23 cellular contexts compared by ENCODE assay signal in genomic region chr17:76484228-76484725, GRCh38. TPM values are rescaled to one million over a fixed set of nuclear protein-coding genes. Genes with fewer than 3 reads are reported as not detected.
DNase-seq lines count a peak whose midpoint lies in the region; ATAC-seq, FAIRE-seq and TF ChIP-seq lines count a peak whose summit lies in the region.
"Had no signal": no experiment of that assay in that cellular context is flagged by ENCODE, and none has a peak within 500 bp of the region (broad histone marks: within the 10 kb centered on the region; RNA-seq: fewer than 3 reads in every experiment).

No MANE protein-coding gene starts in this region.

- no peaks in the 10 kb centered on the region for H3K9me2 ChIP-seq in HCT116 (ENCODE audit: insufficient read depth)
- H3K9me2 ChIP-seq: SK-N-SH had no signal

- H2AFZ ChIP-seq in HCT116 (ENCODE audit: low read depth, low read length, poor library complexity, severe bottlenecking) (no peak overlapping the region), endothelial cell of umbilical vein (ENCODE audit: low read depth, low read length) (peak overlapping the region; percentile 5)
- H2AFZ ChIP-seq: GM23248 had no signal

- H4K20me1 ChIP-seq in HCT116 (ENCODE audit: insufficient read depth): no peaks in the 10 kb centered on the region
- no peaks in the 10 kb centered on the region for H4K20me1 ChIP-seq in endothelial cell of umbilical vein (replicated peaks; ENCODE audit: control insufficient read depth, extremely low read depth, insufficient read depth, low read length)

- H3K4me2 ChIP-seq in HCT116 (ENCODE audit: low read length): peak overlapping the region; percentile 42
- H3K4me2 ChIP-seq in endothelial cell of umbilical vein (ENCODE audit: insufficient read depth, low read length): no peak overlapping the region
- H3K4me2 ChIP-seq: SK-N-SH had no signal

- H3K79me2 ChIP-seq in HCT116 (ENCODE audit: insufficient read depth, low read length) (no peaks in the 10 kb centered on the region), endothelial cell of umbilical vein (ENCODE audit: control insufficient read depth, insufficient read depth, low read length) (no peaks in the 10 kb centered on the region)

- H3K27me3 ChIP-seq in HCT116 (ENCODE audit: insufficient read depth, low read length) (no peaks in the 10 kb centered on the region), endothelial cell of umbilical vein (ENCODE audit: control insufficient read depth in 2 of 2, insufficient read depth in 2 of 2, low read length in 2 of 2) (no peaks in the 10 kb centered on the region)
- H3K27me3 ChIP-seq: ovary, sigmoid colon, thyroid gland had no signal

- POLR2A ChIA-PET in HCT116 (lab: Charles Lee): interaction anchor here (1.0 kb wide), 1 partner anchor 9 kb away, joined by 3 read pairs; no protein-coding TSS in a partner anchor
- POLR2A ChIA-PET in endothelial cell of umbilical vein (lab: Charles Lee): no interaction called here

- peaks cover 5 to 10% of the 10 kb centered on the region in 2 experiments; a peak in 1 of 4 replicates for H3K36me3 ChIP-seq in HCT116 (ENCODE audit: control insufficient read depth in 1 of 2, insufficient read depth in 2 of 2, low read length in 2 of 2)
- peaks cover 0 to 3% of the 10 kb centered on the region in 2 experiments for H3K36me3 ChIP-seq in endothelial cell of umbilical vein (ENCODE audit: control insufficient read depth in 2 of 2, extremely low read depth in 1 of 2, insufficient read depth in 2 of 2, low read length in 2 of 2)
- H3K36me3 ChIP-seq: ovary, sigmoid colon had no signal

- H3K4me1 Mint-ChIP-seq in T-helper 17 cell: peaks cover 4% of the 10 kb centered on the region
- peaks cover 22% of the 10 kb centered on the region for H3K4me1 Mint-ChIP-seq in stimulated activated effector memory CD8-positive, alpha-beta T cell treated with anti-CD3 and anti-CD28 coated beads, Interleukin-12 subunit alpha, Interleukin-12 subunit beta, amount 100 ng/mL, for 72 hours
- H3K4me1 Mint-ChIP-seq: activated naive CD4-positive, alpha-beta T cell treated with anti-CD3 and anti-CD28 coated beads, Interleukin-2, amount 50 U/mL, for 24 hours had no signal

- H3K9me1 ChIP-seq in endothelial cell of umbilical vein (replicated peaks; ENCODE audit: control insufficient read depth, extremely low read depth, insufficient read depth, low read length): no peaks in the 10 kb centered on the region

- H3K27me3 Mint-ChIP-seq in T-helper 17 cell: no peaks in the 10 kb centered on the region
- H3K27me3 Mint-ChIP-seq: activated CD4-positive, alpha-beta T cell treated with anti-CD3 and anti-CD28 coated beads, Interleukin-2, amount 10 ng/mL, durations not matched to agents 24 days and 14 days; activated naive CD4-positive, alpha-beta T cell treated with anti-CD3 and anti-CD28 coated beads, Interleukin-2, amount 50 U/mL, for 24 hours had no signal

- DNase-seq in HCT116 (ENCODE audit: low read depth, low spot score) (no peak), T-helper 17 cell (no peak), endothelial cell of umbilical vein (ENCODE audit: low read depth, low spot score) (no peak), GDM1 (lab: John Stamatoyannopoulos, UW) (no peak), NCI-H2107 treated with DMSO at 0.1 percent for 48 hours (lab: John Stamatoyannopoulos, UW; ENCODE audit: unreplicated experiment) (no peak), GM19238 (ENCODE audit: insufficient read length, low spot score) (no peak), frontal cortex (ENCODE audit: low spot score in 2 of 2) (no peak)
- DNase-seq in stimulated activated effector memory CD8-positive, alpha-beta T cell treated with anti-CD3 and anti-CD28 coated beads, Interleukin-12 subunit alpha, Interleukin-12 subunit beta, amount 100 ng/mL, for 72 hours (ENCODE audit: low spot score in 2 of 2): no peak
- DNase-seq: activated CD4-positive, alpha-beta T cell treated with anti-CD3 and anti-CD28 coated beads, Interleukin-2, amount 10 ng/mL, durations not matched to agents 24 days and 14 days; AML-193; effector CD8-positive, alpha-beta T cell; hypothalamus; KG1; NCI-H1092; NCI-H2081; NCI-H526; ovary; sigmoid colon; SK-N-SH; thyroid gland had no signal

- no peak for TF ChIP-seq RAD21 in HCT116 (IDR thresholded peaks at IDR 0.05; ENCODE audit: low read depth)

- H3K9me3 Mint-ChIP-seq in stimulated activated effector memory CD8-positive, alpha-beta T cell treated with anti-CD3 and anti-CD28 coated beads, Interleukin-12 subunit alpha, Interleukin-12 subunit beta, amount 100 ng/mL, for 72 hours: no peaks in the 10 kb centered on the region
- H3K9me3 Mint-ChIP-seq: activated CD4-positive, alpha-beta T cell treated with anti-CD3 and anti-CD28 coated beads, Interleukin-2, amount 10 ng/mL, durations not matched to agents 24 days and 14 days; activated naive CD4-positive, alpha-beta T cell treated with anti-CD3 and anti-CD28 coated beads, Interleukin-2, amount 50 U/mL, for 24 hours had no signal

- CTCF ChIA-PET in HCT116 (lab: Charles Lee): no interaction called here
- CTCF ChIA-PET in endothelial cell of umbilical vein (lab: Charles Lee): no interaction called here

- RAD21 ChIA-PET in HCT116 (lab: Charles Lee; ENCODE audit: low non-redundant PET in 1 of 2, low total read pairs in 2 of 2, uncharacterized antibody in 2 of 2, unreplicated experiment in 2 of 2): no interaction called here

- dilution Hi-C loops in endothelial cell of umbilical vein (cut with MboI; ENCODE audit: extremely low pct_ligation_motif_present, low sequenced_read_pairs): no loop called here

- H3K4me3 ChIP-seq in HCT116 (replicated peaks in 1 of 2; ENCODE audit: low read depth in 1 of 2, low read length in 2 of 2) (no peak overlapping the region), endothelial cell of umbilical vein (replicated peaks in 1 of 3; ENCODE audit: insufficient read depth in 1 of 3, low read depth in 1 of 3, low read length in 3 of 3) (no peak overlapping the region)
- H3K4me3 ChIP-seq: GM23248, ovary, sigmoid colon, thyroid gland had no signal

- no TSS peak for BruUV-seq in HCT116 (replicated peaks; lab: Mats Ljungman, UMichigan)
- no TSS peak for BruUV-seq in endothelial cell of umbilical vein (replicated peaks; lab: Mats Ljungman, UMichigan)

- TF ChIP-seq CTCF in HCT116 (IDR thresholded peaks at IDR 0.05 in 2 of 3, conservative IDR thresholded peaks at IDR 0.05 in 1 of 3; ENCODE audit: borderline replicate concordance in 1 of 3, insufficient read depth in 1 of 3, low read depth in 2 of 3, low read length in 2 of 3) (no peak), endothelial cell of umbilical vein (IDR thresholded peaks at IDR 0.05; ENCODE audit: extremely low read depth in 1 of 2, insufficient read depth in 1 of 2, low read depth in 1 of 2, low read length in 2 of 2) (no peak)

- H3K4me1 ChIP-seq in HCT116 (ENCODE audit: control insufficient read depth in 1 of 2, insufficient read depth in 2 of 2, low read length in 2 of 2): peaks cover 23 to 34% of the 10 kb centered on the region in 2 experiments
- H3K4me1 ChIP-seq in endothelial cell of umbilical vein (ENCODE audit: control insufficient read depth, extremely low read depth, insufficient read depth, low read length): peaks cover 12% of the 10 kb centered on the region
- H3K4me1 ChIP-seq: sigmoid colon, thyroid gland had no signal

- peak overlapping the region; percentile 62 for H3K27ac Mint-ChIP-seq in T-helper 17 cell
- H3K27ac Mint-ChIP-seq in stimulated activated effector memory CD8-positive, alpha-beta T cell treated with anti-CD3 and anti-CD28 coated beads, Interleukin-12 subunit alpha, Interleukin-12 subunit beta, amount 100 ng/mL, for 72 hours: peak overlapping the region; percentile 32
- H3K27ac Mint-ChIP-seq: activated CD4-positive, alpha-beta T cell treated with anti-CD3 and anti-CD28 coated beads, Interleukin-2, amount 10 ng/mL, durations not matched to agents 24 days and 14 days had no signal

- H3K27ac ChIP-seq in HCT116 (ENCODE audit: low read depth, low read length) (peak overlapping the region; percentile 16), endothelial cell of umbilical vein (ENCODE audit: insufficient read depth, low read depth, low read length) (no peak overlapping the region)
- H3K27ac ChIP-seq: ovary, thyroid gland had no signal

- TF ChIP-seq POLR2A in HCT116 (IDR thresholded peaks at IDR 0.05; ENCODE audit: borderline replicate concordance, extremely low read depth, insufficient read depth, insufficient read length) (no peak), endothelial cell of umbilical vein (IDR thresholded peaks at IDR 0.05; ENCODE audit: low read depth, low read length) (no peak)

- peak; percentile 4 for FAIRE-seq in endothelial cell of umbilical vein (lab: Jason Lieb, UNC)
- FAIRE-seq in frontal cortex (lab: Jason Lieb, UNC): no peak

- intact Hi-C loops in HCT116 (cut with micrococcal nuclease) (loop anchor here (1.0 kb wide), 1 partner anchor 16 kb away; no protein-coding TSS in a partner anchor), endothelial cell of umbilical vein (cut with micrococcal nuclease) (no loop called here)

- ATAC-seq in HCT116: peak; percentile 35
- no peak for ATAC-seq in T-helper 17 cell
- no peak for ATAC-seq in stimulated activated effector memory CD8-positive, alpha-beta T cell treated with anti-CD3 and anti-CD28 coated beads, Interleukin-12 subunit alpha, Interleukin-12 subunit beta, amount 100 ng/mL, for 72 hours

- peaks cover 3% of the 10 kb centered on the region for H3K36me3 Mint-ChIP-seq in T-helper 17 cell (ENCODE audit: low read depth)
- peaks cover 88% of the 10 kb centered on the region for H3K36me3 Mint-ChIP-seq in stimulated activated effector memory CD8-positive, alpha-beta T cell treated with anti-CD3 and anti-CD28 coated beads, Interleukin-12 subunit alpha, Interleukin-12 subunit beta, amount 100 ng/mL, for 72 hours

- H3K4me3 Mint-ChIP-seq in T-helper 17 cell: no peak overlapping the region
- no peak overlapping the region for H3K4me3 Mint-ChIP-seq in stimulated activated effector memory CD8-positive, alpha-beta T cell treated with anti-CD3 and anti-CD28 coated beads, Interleukin-12 subunit alpha, Interleukin-12 subunit beta, amount 100 ng/mL, for 72 hours
- H3K4me3 Mint-ChIP-seq: activated CD4-positive, alpha-beta T cell treated with anti-CD3 and anti-CD28 coated beads, Interleukin-2, amount 10 ng/mL, durations not matched to agents 24 days and 14 days; activated naive CD4-positive, alpha-beta T cell treated with anti-CD3 and anti-CD28 coated beads, Interleukin-2, amount 50 U/mL, for 24 hours had no signal

- no peak overlapping the region for H3K9ac ChIP-seq in HCT116 (ENCODE audit: low read length)
- no peak overlapping the region for H3K9ac ChIP-seq in endothelial cell of umbilical vein (replicated peaks; ENCODE audit: extremely low read depth, insufficient read depth, low read length)
- H3K9ac ChIP-seq: GM23248, SK-N-SH had no signal

- H3K9me3 ChIP-seq in HCT116 (ENCODE audit: control insufficient read depth in 1 of 2, insufficient read depth in 1 of 2, low read depth in 1 of 2, low read length in 2 of 2) (no peaks in the 10 kb centered on the region), T-helper 17 cell (ENCODE audit: control insufficient read depth, low read length, poor library complexity, severe bottlenecking) (no peaks in the 10 kb centered on the region), endothelial cell of umbilical vein (replicated peaks; ENCODE audit: control insufficient read depth, insufficient read depth, low read length) (no peaks in the 10 kb centered on the region)
- H3K9me3 ChIP-seq: ovary, sigmoid colon, SK-N-SH, thyroid gland had no signal

RNA-seq across cellular contexts. Expression of gene AANAT, which starts 16.9 kb away (rescaled TPM):
- total RNA-seq in HCT116 (2021; ENCODE audit: unreplicated experiment): not detected
- polyA plus RNA-seq in HCT116 (2012): 0.24 and 0.36 TPM in 2 replicates
- not detected for total RNA-seq in T-helper 17 cell
- total RNA-seq in endothelial cell of umbilical vein: not detected in 2 replicates
- not detected in 2 replicates for polyA plus RNA-seq in endothelial cell of umbilical vein
- 0.10 TPM in 1 of 2 replicates, not detected in the other for polyA plus RNA-seq in endothelial cell of umbilical vein (2011; cell fraction: cytosol; rRNA removed)
- polyA plus RNA-seq in endothelial cell of umbilical vein (2011; cell fraction: nucleus; rRNA removed): not detected in 2 replicates
- polyA plus RNA-seq in endothelial cell of umbilical vein (2012): not detected in 2 replicates
- not detected in 2 replicates for polyA minus RNA-seq in endothelial cell of umbilical vein
- not detected for polyA minus RNA-seq in endothelial cell of umbilical vein (2011; cell fraction: cytosol; rRNA and poly(A)+ RNA removed)
- not detected in 2 replicates for polyA minus RNA-seq in endothelial cell of umbilical vein (2011; cell fraction: nucleus; rRNA and poly(A)+ RNA removed)
- not detected for total RNA-seq in frontal cortex
- total RNA-seq: activated CD4-positive, alpha-beta T cell treated with anti-CD3 and anti-CD28 coated beads, Interleukin-2, amount 10 ng/mL, durations not matched to agents 24 days and 14 days; GM23248; mononuclear cell; ovary; sigmoid colon had no signal
- polyA plus RNA-seq: GM23248, ovary had no signal

RNA-seq across cellular contexts. Expression of gene RHBDF2, which starts 16.9 kb away (rescaled TPM):
- total RNA-seq in HCT116 (2021; ENCODE audit: unreplicated experiment) (61.1 TPM), T-helper 17 cell (10 to 100 TPM; 38.3 to 48.7 TPM), endothelial cell of umbilical vein (38.5 and 42.6 TPM in 2 replicates), frontal cortex (1.6 TPM)
- 34.4 and 40.6 TPM in 2 replicates for polyA plus RNA-seq in HCT116 (2012)
- polyA plus RNA-seq in endothelial cell of umbilical vein: 25.5 and 35.0 TPM in 2 replicates
- 14.3 and 17.0 TPM in 2 replicates for polyA plus RNA-seq in endothelial cell of umbilical vein (2011; cell fraction: cytosol; rRNA removed)
- polyA plus RNA-seq in endothelial cell of umbilical vein (2011; cell fraction: nucleus; rRNA removed): 34.9 and 50.9 TPM in 2 replicates
- 28.8 and 49.4 TPM in 2 replicates for polyA plus RNA-seq in endothelial cell of umbilical vein (2012)
- 18.1 and 20.4 TPM in 2 replicates for polyA minus RNA-seq in endothelial cell of umbilical vein
- polyA minus RNA-seq in endothelial cell of umbilical vein (2011; cell fraction: cytosol; rRNA and poly(A)+ RNA removed): 4.5 TPM
- polyA minus RNA-seq in endothelial cell of umbilical vein (2011; cell fraction: nucleus; rRNA and poly(A)+ RNA removed): 16.7 and 35.6 TPM in 2 replicates

RNA-seq across cellular contexts. Expression of gene UBE2O, which starts 31.3 kb away (rescaled TPM):
- total RNA-seq in HCT116 (2021; ENCODE audit: unreplicated experiment) (59.1 TPM), T-helper 17 cell (10 to 100 TPM; 29.1 to 38.9 TPM), endothelial cell of umbilical vein (32.8 and 34.1 TPM in 2 replicates), frontal cortex (37.5 TPM)
- 50.2 and 72.6 TPM in 2 replicates for polyA plus RNA-seq in HCT116 (2012)
- polyA plus RNA-seq in endothelial cell of umbilical vein: 12.1 and 13.9 TPM in 2 replicates
- polyA plus RNA-seq in endothelial cell of umbilical vein (2011; cell fraction: cytosol; rRNA removed): 13.2 TPM in 2 replicates
- 36.1 and 37.2 TPM in 2 replicates for polyA plus RNA-seq in endothelial cell of umbilical vein (2011; cell fraction: nucleus; rRNA removed)
- 19.0 and 24.0 TPM in 2 replicates for polyA plus RNA-seq in endothelial cell of umbilical vein (2012)
- 82.5 and 92.5 TPM in 2 replicates for polyA minus RNA-seq in endothelial cell of umbilical vein
- polyA minus RNA-seq in endothelial cell of umbilical vein (2011; cell fraction: cytosol; rRNA and poly(A)+ RNA removed): 17.1 TPM
- polyA minus RNA-seq in endothelial cell of umbilical vein (2011; cell fraction: nucleus; rRNA and poly(A)+ RNA removed): 18.1 and 19.6 TPM in 2 replicates

RNA-seq across cellular contexts. Expression of gene CYGB, which starts 53.2 kb away (rescaled TPM):
- total RNA-seq in HCT116 (2021; ENCODE audit: unreplicated experiment) (0.66 TPM), T-helper 17 cell (not detected), endothelial cell of umbilical vein (0.42 and 0.91 TPM in 2 replicates), frontal cortex (3.3 TPM)
- polyA plus RNA-seq in HCT116 (2012): 0.22 and 0.36 TPM in 2 replicates
- 0.22 and 0.51 TPM in 2 replicates for polyA plus RNA-seq in endothelial cell of umbilical vein
- 0.26 and 0.31 TPM in 2 replicates for polyA plus RNA-seq in endothelial cell of umbilical vein (2011; cell fraction: cytosol; rRNA removed)
- polyA plus RNA-seq in endothelial cell of umbilical vein (2011; cell fraction: nucleus; rRNA removed): 0.13 TPM in 1 of 2 replicates, not detected in the other
- polyA plus RNA-seq in endothelial cell of umbilical vein (2012): 0.23 and 1.4 TPM in 2 replicates
- 0.08 and 0.36 TPM in 2 replicates for polyA minus RNA-seq in endothelial cell of umbilical vein
- polyA minus RNA-seq in endothelial cell of umbilical vein (2011; cell fraction: cytosol; rRNA and poly(A)+ RNA removed): not detected
- polyA minus RNA-seq in endothelial cell of umbilical vein (2011; cell fraction: nucleus; rRNA and poly(A)+ RNA removed): not detected in 2 replicates
- total RNA-seq: activated CD4-positive, alpha-beta T cell treated with anti-CD3 and anti-CD28 coated beads, Interleukin-2, amount 10 ng/mL, durations not matched to agents 24 days and 14 days had no signal

RNA-seq across cellular contexts. Expression of gene PRCD, which starts 55.6 kb away (rescaled TPM):
- not detected for total RNA-seq in HCT116 (2021; ENCODE audit: unreplicated experiment)
- 0.39 and 0.62 TPM in 2 replicates for polyA plus RNA-seq in HCT116 (2012)
- total RNA-seq in T-helper 17 cell: 1 to 10 TPM in 1 of 2 donors, not detected in 1; 1.1 TPM
- total RNA-seq in endothelial cell of umbilical vein: not detected in 2 replicates
- polyA plus RNA-seq in endothelial cell of umbilical vein: not detected in 2 replicates
- not detected in 2 replicates for polyA plus RNA-seq in endothelial cell of umbilical vein (2011; cell fraction: cytosol; rRNA removed)
- polyA plus RNA-seq in endothelial cell of umbilical vein (2011; cell fraction: nucleus; rRNA removed): 0.12 and 0.34 TPM in 2 replicates
- 0.26 TPM in 1 of 2 replicates, not detected in the other for polyA plus RNA-seq in endothelial cell of umbilical vein (2012)
- not detected in 2 replicates for polyA minus RNA-seq in endothelial cell of umbilical vein
- polyA minus RNA-seq in endothelial cell of umbilical vein (2011; cell fraction: cytosol; rRNA and poly(A)+ RNA removed): not detected
- polyA minus RNA-seq in endothelial cell of umbilical vein (2011; cell fraction: nucleus; rRNA and poly(A)+ RNA removed): not detected in 2 replicates
- 2.4 TPM for total RNA-seq in frontal cortex
- total RNA-seq: activated CD4-positive, alpha-beta T cell treated with anti-CD3 and anti-CD28 coated beads, Interleukin-2, amount 10 ng/mL, durations not matched to agents 24 days and 14 days had no signal

Comparison
In these comparisons a context has a peak if more than half of its experiments do, and no peak if none do; other contexts are left out.
1. RNA of gene RHBDF2, which starts 16.9 kb away (total RNA-seq): 61.1 TPM in HCT116 (single experiment), 38.3 to 48.7 TPM in T-helper 17 cell and 38.5 to 42.6 TPM in endothelial cell of umbilical vein; 1.6 TPM in frontal cortex (single experiment); every median in the first group is over 10 times any median in the second.